ENCODE assay signal across 1 cellular context in genomic region chr12:14207946-14208612, GRCh38.
TF ChIP-seq lines count a peak whose summit lies in the region.

No MANE protein-coding gene starts in this region.

TF ChIP-seq in GM23338, 12 proteins besides CTCF, POLR2A, EP300 and RAD21 (continued from another document):
- TF ChIP-seq, protein P1, sequence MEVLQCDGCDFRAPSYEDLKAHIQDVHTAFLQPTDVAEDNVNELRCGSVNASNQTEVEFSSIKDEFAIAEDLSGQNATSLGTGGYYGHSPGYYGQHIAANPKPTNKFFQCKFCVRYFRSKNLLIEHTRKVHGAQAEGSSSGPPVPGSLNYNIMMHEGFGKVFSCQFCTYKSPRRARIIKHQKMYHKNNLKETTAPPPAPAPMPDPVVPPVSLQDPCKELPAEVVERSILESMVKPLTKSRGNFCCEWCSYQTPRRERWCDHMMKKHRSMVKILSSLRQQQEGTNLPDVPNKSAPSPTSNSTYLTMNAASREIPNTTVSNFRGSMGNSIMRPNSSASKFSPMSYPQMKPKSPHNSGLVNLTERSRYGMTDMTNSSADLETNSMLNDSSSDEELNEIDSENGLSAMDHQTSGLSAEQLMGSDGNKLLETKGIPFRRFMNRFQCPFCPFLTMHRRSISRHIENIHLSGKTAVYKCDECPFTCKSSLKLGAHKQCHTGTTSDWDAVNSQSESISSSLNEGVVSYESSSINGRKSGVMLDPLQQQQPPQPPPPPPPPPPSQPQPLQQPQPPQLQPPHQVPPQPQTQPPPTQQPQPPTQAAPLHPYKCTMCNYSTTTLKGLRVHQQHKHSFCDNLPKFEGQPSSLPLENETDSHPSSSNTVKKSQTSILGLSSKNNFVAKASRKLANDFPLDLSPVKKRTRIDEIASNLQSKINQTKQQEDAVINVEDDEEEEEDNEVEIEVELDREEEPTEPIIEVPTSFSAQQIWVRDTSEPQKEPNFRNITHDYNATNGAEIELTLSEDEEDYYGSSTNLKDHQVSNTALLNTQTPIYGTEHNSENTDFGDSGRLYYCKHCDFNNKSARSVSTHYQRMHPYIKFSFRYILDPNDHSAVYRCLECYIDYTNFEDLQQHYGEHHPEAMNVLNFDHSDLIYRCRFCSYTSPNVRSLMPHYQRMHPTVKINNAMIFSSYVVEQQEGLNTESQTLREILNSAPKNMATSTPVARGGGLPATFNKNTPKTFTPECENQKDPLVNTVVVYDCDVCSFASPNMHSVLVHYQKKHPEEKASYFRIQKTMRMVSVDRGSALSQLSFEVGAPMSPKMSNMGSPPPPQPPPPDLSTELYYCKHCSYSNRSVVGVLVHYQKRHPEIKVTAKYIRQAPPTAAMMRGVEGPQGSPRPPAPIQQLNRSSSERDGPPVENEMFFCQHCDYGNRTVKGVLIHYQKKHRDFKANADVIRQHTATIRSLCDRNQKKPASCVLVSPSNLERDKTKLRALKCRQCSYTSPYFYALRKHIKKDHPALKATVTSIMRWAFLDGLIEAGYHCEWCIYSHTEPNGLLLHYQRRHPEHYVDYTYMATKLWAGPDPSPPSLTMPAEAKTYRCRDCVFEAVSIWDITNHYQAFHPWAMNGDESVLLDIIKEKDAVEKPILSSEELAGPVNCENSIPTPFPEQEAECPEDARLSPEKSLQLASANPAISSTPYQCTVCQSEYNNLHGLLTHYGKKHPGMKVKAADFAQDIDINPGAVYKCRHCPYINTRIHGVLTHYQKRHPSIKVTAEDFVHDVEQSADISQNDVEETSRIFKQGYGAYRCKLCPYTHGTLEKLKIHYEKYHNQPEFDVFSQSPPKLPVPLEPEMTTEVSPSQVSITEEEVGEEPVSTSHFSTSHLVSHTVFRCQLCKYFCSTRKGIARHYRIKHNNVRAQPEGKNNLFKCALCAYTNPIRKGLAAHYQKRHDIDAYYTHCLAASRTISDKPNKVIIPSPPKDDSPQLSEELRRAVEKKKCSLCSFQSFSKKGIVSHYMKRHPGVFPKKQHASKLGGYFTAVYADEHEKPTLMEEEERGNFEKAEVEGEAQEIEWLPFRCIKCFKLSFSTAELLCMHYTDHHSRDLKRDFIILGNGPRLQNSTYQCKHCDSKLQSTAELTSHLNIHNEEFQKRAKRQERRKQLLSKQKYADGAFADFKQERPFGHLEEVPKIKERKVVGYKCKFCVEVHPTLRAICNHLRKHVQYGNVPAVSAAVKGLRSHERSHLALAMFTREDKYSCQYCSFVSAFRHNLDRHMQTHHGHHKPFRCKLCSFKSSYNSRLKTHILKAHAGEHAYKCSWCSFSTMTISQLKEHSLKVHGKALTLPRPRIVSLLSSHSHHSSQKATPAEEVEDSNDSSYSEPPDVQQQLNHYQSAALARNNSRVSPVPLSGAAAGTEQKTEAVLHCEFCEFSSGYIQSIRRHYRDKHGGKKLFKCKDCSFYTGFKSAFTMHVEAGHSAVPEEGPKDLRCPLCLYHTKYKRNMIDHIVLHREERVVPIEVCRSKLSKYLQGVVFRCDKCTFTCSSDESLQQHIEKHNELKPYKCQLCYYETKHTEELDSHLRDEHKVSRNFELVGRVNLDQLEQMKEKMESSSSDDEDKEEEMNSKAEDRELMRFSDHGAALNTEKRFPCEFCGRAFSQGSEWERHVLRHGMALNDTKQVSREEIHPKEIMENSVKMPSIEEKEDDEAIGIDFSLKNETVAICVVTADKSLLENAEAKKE (CRISPR knock-in tag; IDR thresholded peaks at IDR 0.05), result no peak
- TF ChIP-seq STAT1 (IDR thresholded peaks at IDR 0.05; ENCODE audit: unreplicated experiment) (no peak), CREB1 (CRISPR knock-in tag; IDR thresholded peaks at IDR 0.05; ENCODE audit: low read depth) (no peak), POLR2AphosphoS5 (IDR thresholded peaks at IDR 0.05; ENCODE audit: low read depth) (no peak), JUNB (IDR thresholded peaks at IDR 0.05; ENCODE audit: unreplicated experiment) (no peak)
TF ChIP-seq in GM23338: peak in this region for 0.
